In the genomic region with DNA sequence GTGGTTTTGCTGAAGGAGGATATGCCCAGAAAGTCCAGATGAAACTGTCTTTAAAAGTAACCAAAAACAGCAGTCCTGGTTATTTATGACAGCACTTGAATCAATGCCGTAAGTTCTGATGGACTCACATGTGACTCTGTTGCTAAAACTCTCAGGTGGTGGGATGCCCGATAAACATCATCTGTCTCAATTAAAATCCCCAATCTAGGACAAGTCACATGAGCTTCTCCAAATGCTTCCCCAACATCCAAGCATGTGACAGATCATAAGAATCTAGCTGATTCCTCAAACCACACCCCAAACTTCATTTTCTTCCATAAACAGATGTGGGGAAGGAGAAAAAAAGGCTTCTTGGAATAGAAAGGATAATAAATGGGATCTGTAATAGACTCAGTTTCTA, we compare ENCODE assay signal across 23 cellular contexts. TPM values are rescaled to one million over a fixed set of nuclear protein-coding genes. Genes with fewer than 3 reads are reported as not detected.
DNase-seq lines count a peak whose midpoint lies in the region; TF ChIP-seq lines count a peak whose summit lies in the region.
"Had no signal": no experiment of that assay in that cellular context is flagged by ENCODE, and none has a peak within 500 bp of the region (broad histone marks: within the 10 kb centered on the region; RNA-seq: fewer than 3 reads in every experiment).

No MANE protein-coding gene starts in this region.

- H3K27ac ChIP-seq in RWPE1 (peak overlapping the region; percentile 88), vagina (peak overlapping the region; percentile 85)
- H3K27ac ChIP-seq: BLaER1 had no signal

- H3K9me3 Mint-ChIP-seq in osteocyte (ENCODE audit: unreplicated experiment) = no peaks in the 10 kb centered on the region
- no peaks in the 10 kb centered on the region for H3K9me3 Mint-ChIP-seq in T-helper 2 cell treated with Interferon-gamma antibody and Interleukin-4, amounts not matched to agents 5 μg/mL and 100 μg/mL, for 36 hours
- H3K9me3 Mint-ChIP-seq: activated B cell treated with CpG ODN at 0.5 μM for 24 hours; activated CD8-positive, alpha-beta T cell treated with anti-CD3 and anti-CD28 coated beads for 36 hours; activated naive CD4-positive, alpha-beta T cell treated with anti-CD3 and anti-CD28 coated beads, Interleukin-2, amount 50 U/mL, for 72 hours; activated T-cell treated with anti-CD3 and anti-CD28 coated beads, Interleukin-2, amount 50 U/mL, for 24 hours; naive B cell had no signal

- in situ Hi-C loops in KBM-7 (cut with MboI; ENCODE audit: low pct_unique_long_range_greater_than_20kb, low sequenced_read_pairs) = no loop called here

- H3K4me3 Mint-ChIP-seq in osteocyte (ENCODE audit: unreplicated experiment) = peak overlapping the region; percentile 76
- no peak overlapping the region for H3K4me3 Mint-ChIP-seq in T-helper 2 cell treated with Interferon-gamma antibody and Interleukin-4, amounts not matched to agents 5 μg/mL and 100 μg/mL, for 36 hours
- H3K4me3 Mint-ChIP-seq: activated B cell treated with CpG ODN at 0.5 μM for 24 hours; activated CD8-positive, alpha-beta T cell treated with anti-CD3 and anti-CD28 coated beads for 36 hours; activated T-cell treated with anti-CD3 and anti-CD28 coated beads, Interleukin-2, amount 50 U/mL, for 24 hours had no signal

- H3K36me3 Mint-ChIP-seq in osteocyte (ENCODE audit: unreplicated experiment) = peaks cover 8% of the 10 kb centered on the region
- H3K36me3 Mint-ChIP-seq in T-helper 2 cell treated with Interferon-gamma antibody and Interleukin-4, amounts not matched to agents 5 μg/mL and 100 μg/mL, for 36 hours (ENCODE audit: low read depth) = peaks cover 5% of the 10 kb centered on the region
- H3K36me3 Mint-ChIP-seq: activated naive CD4-positive, alpha-beta T cell treated with anti-CD3 and anti-CD28 coated beads, Interleukin-2, amount 50 U/mL, for 72 hours; naive B cell had no signal

- no peaks in the 10 kb centered on the region for H3K27me3 Mint-ChIP-seq in osteocyte (ENCODE audit: unreplicated experiment)
- no peaks in the 10 kb centered on the region for H3K27me3 Mint-ChIP-seq in T-helper 2 cell treated with Interferon-gamma antibody and Interleukin-4, amounts not matched to agents 5 μg/mL and 100 μg/mL, for 36 hours (ENCODE audit: low read depth)
- H3K27me3 Mint-ChIP-seq: activated B cell treated with CpG ODN at 0.5 μM for 24 hours; activated CD8-positive, alpha-beta T cell treated with anti-CD3 and anti-CD28 coated beads for 36 hours; activated T-cell treated with anti-CD3 and anti-CD28 coated beads, Interleukin-2, amount 50 U/mL, for 24 hours; naive B cell had no signal

- no peaks in the 10 kb centered on the region for H3K9me3 ChIP-seq in vagina
- H3K9me3 ChIP-seq: BLaER1 had no signal

- H3K4me3 ChIP-seq in fibroblast of the aortic adventitia (ENCODE audit: low read depth, low read length) (no peak overlapping the region), vagina (peak overlapping the region; percentile 45)
- H3K4me3 ChIP-seq: BLaER1, lung had no signal

- peaks cover 36% of the 10 kb centered on the region for H3K4me1 Mint-ChIP-seq in osteocyte (ENCODE audit: unreplicated experiment)
- peaks cover 14% of the 10 kb centered on the region for H3K4me1 Mint-ChIP-seq in T-helper 2 cell treated with Interferon-gamma antibody and Interleukin-4, amounts not matched to agents 5 μg/mL and 100 μg/mL, for 36 hours (ENCODE audit: low read depth)

- no peak for TF ChIP-seq CTCF in RWPE1 (conservative IDR thresholded peaks at IDR 0.05; ENCODE audit: low read depth)
- no peak for TF ChIP-seq CTCF in fibroblast of the aortic adventitia (IDR thresholded peaks at IDR 0.05; ENCODE audit: insufficient read depth, low read length)
- TF ChIP-seq CTCF in osteocyte (IDR thresholded peaks at IDR 0.05) = no peak
- TF ChIP-seq CTCF in vagina (IDR thresholded peaks at IDR 0.05) = no peak

- no peaks in the 10 kb centered on the region for H3K27me3 ChIP-seq in vagina
- H3K27me3 ChIP-seq: BLaER1 had no signal

- intact Hi-C loops in vagina (cut with DNase I) = no loop called here

- no peak overlapping the region for H3K27ac Mint-ChIP-seq in osteocyte (ENCODE audit: unreplicated experiment)
- no peak overlapping the region for H3K27ac Mint-ChIP-seq in T-helper 2 cell treated with Interferon-gamma antibody and Interleukin-4, amounts not matched to agents 5 μg/mL and 100 μg/mL, for 36 hours
- H3K27ac Mint-ChIP-seq: activated B cell treated with CpG ODN at 0.5 μM for 24 hours; activated CD8-positive, alpha-beta T cell treated with anti-CD3 and anti-CD28 coated beads for 36 hours; activated T-cell treated with anti-CD3 and anti-CD28 coated beads, Interleukin-2, amount 50 U/mL, for 24 hours; progenitor cell of endocrine pancreas had no signal

- CTCF ChIA-PET in RWPE1 (lab: Yijun Ruan, JAX) = interaction anchor here (1.6 kb wide), 1 partner anchor 14 kb away, joined by 5 read pairs; no protein-coding TSS in a partner anchor

- POLR2A ChIA-PET in RWPE1 (lab: Yijun Ruan, JAX; ENCODE audit: low non-redundant PET) = no interaction called here

- DNase-seq in RWPE1 (ENCODE audit: low spot score) (no peak), fibroblast of the aortic adventitia (ENCODE audit: low read depth) (peak; percentile 73), osteocyte (ENCODE audit: extremely low spot score, unreplicated experiment) (no peak), vagina (ENCODE audit: extremely low spot score in 2 of 2) (no peak), NCI-H748 (lab: John Stamatoyannopoulos, UW; ENCODE audit: unreplicated experiment) (no peak), KBM-7 (no peak)
- DNase-seq in T-helper 2 cell treated with Interferon-gamma antibody and Interleukin-4, amounts not matched to agents 5 μg/mL and 100 μg/mL, for 36 hours (ENCODE audit: low spot score) = no peak
- DNase-seq: activated B cell treated with CpG ODN at 0.5 μM for 24 hours; activated CD8-positive, alpha-beta T cell treated with anti-CD3 and anti-CD28 coated beads for 36 hours; activated T-cell treated with anti-CD3 and anti-CD28 coated beads, Interleukin-2, amount 50 U/mL, for 24 hours; Calu3; Karpas-422; naive B cell; NCI-H1092 treated with DMSO at 0.1 percent for 48 hours; NCI-H2107; NCI-H69; OCI-M1; SIG-M5; stimulated activated CD4-positive, alpha-beta T cell treated with anti-CD3 and anti-CD28 coated beads, Interleukin-12 subunit alpha, Interleukin-12 subunit beta, amount 100 ng/mL, for 4 hours had no signal

- no peak for TF ChIP-seq POLR2A in vagina (IDR thresholded peaks at IDR 0.05)

- peaks cover 0 to 25% of the 10 kb centered on the region in 2 donors for H3K36me3 ChIP-seq in vagina

- H3K4me1 ChIP-seq in vagina = peaks cover 10% of the 10 kb centered on the region

RNA-seq across cellular contexts. Expression of a gene that starts 0.8 kb away (rescaled TPM):
- total RNA-seq in fibroblast of the aortic adventitia (ENCODE audit: low replicate concordance) (547 and 1,513 TPM in 2 replicates), osteocyte (51.6 and 53.6 TPM in 2 replicates), vagina (67.3 TPM)

RNA-seq across cellular contexts. Expression of a gene that starts 43.3 kb away (rescaled TPM):
- 2.3 and 31.6 TPM in 2 replicates for total RNA-seq in fibroblast of the aortic adventitia (ENCODE audit: low replicate concordance)
- total RNA-seq in osteocyte = 4.4 and 6.9 TPM in 2 replicates
- total RNA-seq in vagina = 34.1 TPM
